1 cellular context compared by ENCODE assay signal in genomic region chr7:155813125-155813524, GRCh38.
TF ChIP-seq lines count a peak whose summit lies in the region.

No MANE protein-coding gene starts in this region.

TF ChIP-seq in HepG2, 621 proteins besides CTCF, POLR2A, EP300 and RAD21 (continued from another document):
- peak; percentile 71; the same call in 1 of the 2 replicates for TF ChIP-seq POGK (CRISPR knock-in tag; conservative IDR thresholded peaks at IDR 0.05)
- peak; percentile 23; the same call in 1 of the 2 replicates for TF ChIP-seq KAT2B (IDR thresholded peaks at IDR 0.05; ENCODE audit: borderline replicate concordance, low read depth, low read length)
- TF ChIP-seq HDAC2 (CRISPR knock-in tag; IDR thresholded peaks at IDR 0.05), result peak; percentile 71; the same call in 1 of the 2 replicates
- no peak for TF ChIP-seq NFRKB (IDR thresholded peaks at IDR 0.05)
- TF ChIP-seq ZNF546 (CRISPR knock-in tag; conservative IDR thresholded peaks at IDR 0.05), result no peak
- no peak for TF ChIP-seq MBNL3 (CRISPR knock-in tag; conservative IDR thresholded peaks at IDR 0.05)
- peak; percentile 91 for TF ChIP-seq PAXIP1 (CRISPR knock-in tag; conservative IDR thresholded peaks at IDR 0.05)
- TF ChIP-seq FOXA3 (CRISPR knock-in tag; IDR thresholded peaks at IDR 0.05), result peak; percentile 41; the same call in 1 of the 2 replicates
- TF ChIP-seq PCBP1 (IDR thresholded peaks at IDR 0.05; ENCODE audit: borderline replicate concordance, low read depth, low read length), result no peak
- peak; percentile 76 for TF ChIP-seq HOXA3 (CRISPR knock-in tag; IDR thresholded peaks at IDR 0.05)
- TF ChIP-seq RNF219 (CRISPR knock-in tag; IDR thresholded peaks at IDR 0.05), result no peak
- no peak for TF ChIP-seq PHF8 (CRISPR knock-in tag; IDR thresholded peaks at IDR 0.05)
- TF ChIP-seq GMEB1 (CRISPR knock-in tag; IDR thresholded peaks at IDR 0.05; ENCODE audit: borderline replicate concordance), result no peak
- 0 out of 2 replicates have a peak, but pooled peaks have one; percentile 46 for TF ChIP-seq ZNF441 (CRISPR knock-in tag; IDR thresholded peaks at IDR 0.05; ENCODE audit: borderline replicate concordance)
- TF ChIP-seq GFI1 (CRISPR knock-in tag; IDR thresholded peaks at IDR 0.05; ENCODE audit: borderline replicate concordance), result no peak
- no peak for TF ChIP-seq MEIS1 (CRISPR knock-in tag; IDR thresholded peaks at IDR 0.05; ENCODE audit: borderline replicate concordance)
- TF ChIP-seq ZBTB3 (CRISPR knock-in tag; IDR thresholded peaks at IDR 0.05; ENCODE audit: borderline replicate concordance, low read depth), result no peak
- peak; percentile 97 for TF ChIP-seq ONECUT2 (CRISPR knock-in tag; IDR thresholded peaks at IDR 0.05)
- TF ChIP-seq ZNF646 (CRISPR knock-in tag; IDR thresholded peaks at IDR 0.05), result no peak
- no peak for TF ChIP-seq ZNF549 (CRISPR knock-in tag; IDR thresholded peaks at IDR 0.05)
- TF ChIP-seq ZGPAT (CRISPR knock-in tag; IDR thresholded peaks at IDR 0.05), result peak; percentile 53; the same call in 1 of the 2 replicates
- no peak for TF ChIP-seq SMYD3 (CRISPR knock-in tag; IDR thresholded peaks at IDR 0.05)
- TF ChIP-seq ARNTL (CRISPR knock-in tag; IDR thresholded peaks at IDR 0.05), result 0 out of 2 replicates have a peak, but pooled peaks have one; percentile 39
- no peak for TF ChIP-seq SP5 (CRISPR knock-in tag; IDR thresholded peaks at IDR 0.05; ENCODE audit: borderline replicate concordance, low read depth)
- peak; percentile 63 for TF ChIP-seq ZFX (CRISPR knock-in tag; IDR thresholded peaks at IDR 0.05; ENCODE audit: low read depth)
- peak; percentile 86 for TF ChIP-seq GATAD2A (CRISPR knock-in tag; IDR thresholded peaks at IDR 0.05)
- TF ChIP-seq ZNF614 (CRISPR knock-in tag; IDR thresholded peaks at IDR 0.05; ENCODE audit: borderline replicate concordance), result 0 out of 2 replicates have a peak, but pooled peaks have one; percentile 23
- TF ChIP-seq ZNF414 (CRISPR knock-in tag; IDR thresholded peaks at IDR 0.05), result 0 out of 2 replicates have a peak, but pooled peaks have one; percentile 44
